Comparison of ENCODE assay signal across 2 cellular contexts in the genomic region with DNA sequence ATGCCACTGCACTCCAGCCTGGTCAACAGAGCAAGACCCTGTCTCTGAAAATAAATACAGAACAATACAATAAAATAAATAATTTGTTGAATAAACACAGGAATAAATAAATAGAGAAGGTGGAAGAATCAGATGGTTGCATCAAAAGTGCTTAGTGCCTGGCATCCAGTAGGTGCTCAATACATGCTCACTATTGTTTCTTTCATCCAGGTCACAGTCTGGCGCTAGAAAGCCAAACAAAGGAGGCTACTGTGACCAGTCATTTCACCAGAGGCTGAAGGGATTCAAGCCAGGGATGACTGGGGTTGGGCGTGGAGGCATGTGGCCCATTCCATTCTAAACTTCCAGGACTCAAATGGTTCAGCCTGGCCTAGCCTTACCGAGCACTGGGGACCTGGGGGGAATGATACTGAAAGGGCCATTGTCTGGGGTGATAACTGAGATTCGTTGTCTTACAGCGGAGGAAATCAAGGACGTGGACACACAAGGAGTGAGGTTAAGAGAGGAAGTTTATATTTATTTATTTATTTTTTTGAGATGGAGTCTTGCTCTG.
A peak's percentile ranks its signal among the peaks of the same experiment; 100 is the strongest.
TF ChIP-seq lines count a peak whose summit lies in the region.

No MANE protein-coding gene starts in this region.

TF ChIP-seq in IMR-90, 13 proteins besides CTCF, POLR2A, EP300 and RAD21:
- no peak for TF ChIP-seq FOS (IDR thresholded peaks at IDR 0.05; ENCODE audit: low read depth, low read length)
- no peak for TF ChIP-seq CEBPB (IDR thresholded peaks at IDR 0.05; ENCODE audit: low read depth, low read length)
- no peak for TF ChIP-seq BHLHE40 (IDR thresholded peaks at IDR 0.05; ENCODE audit: low read depth, low read length)
- no peak for TF ChIP-seq MAFK (IDR thresholded peaks at IDR 0.05; ENCODE audit: low read depth, low read length)
- TF ChIP-seq, protein P1, sequence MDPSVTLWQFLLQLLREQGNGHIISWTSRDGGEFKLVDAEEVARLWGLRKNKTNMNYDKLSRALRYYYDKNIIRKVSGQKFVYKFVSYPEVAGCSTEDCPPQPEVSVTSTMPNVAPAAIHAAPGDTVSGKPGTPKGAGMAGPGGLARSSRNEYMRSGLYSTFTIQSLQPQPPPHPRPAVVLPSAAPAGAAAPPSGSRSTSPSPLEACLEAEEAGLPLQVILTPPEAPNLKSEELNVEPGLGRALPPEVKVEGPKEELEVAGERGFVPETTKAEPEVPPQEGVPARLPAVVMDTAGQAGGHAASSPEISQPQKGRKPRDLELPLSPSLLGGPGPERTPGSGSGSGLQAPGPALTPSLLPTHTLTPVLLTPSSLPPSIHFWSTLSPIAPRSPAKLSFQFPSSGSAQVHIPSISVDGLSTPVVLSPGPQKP (IDR thresholded peaks at IDR 0.05; ENCODE audit: borderline replicate concordance, low read depth, low read length), result no peak
- TF ChIP-seq SMC3 (IDR thresholded peaks at IDR 0.05; ENCODE audit: low read depth, low read length), result no peak
- no peak for TF ChIP-seq MAZ (IDR thresholded peaks at IDR 0.05; ENCODE audit: borderline replicate concordance, low read depth, low read length)
- TF ChIP-seq, protein P2, sequence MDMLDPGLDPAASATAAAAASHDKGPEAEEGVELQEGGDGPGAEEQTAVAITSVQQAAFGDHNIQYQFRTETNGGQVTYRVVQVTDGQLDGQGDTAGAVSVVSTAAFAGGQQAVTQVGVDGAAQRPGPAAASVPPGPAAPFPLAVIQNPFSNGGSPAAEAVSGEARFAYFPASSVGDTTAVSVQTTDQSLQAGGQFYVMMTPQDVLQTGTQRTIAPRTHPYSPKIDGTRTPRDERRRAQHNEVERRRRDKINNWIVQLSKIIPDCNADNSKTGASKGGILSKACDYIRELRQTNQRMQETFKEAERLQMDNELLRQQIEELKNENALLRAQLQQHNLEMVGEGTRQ (IDR thresholded peaks at IDR 0.05; ENCODE audit: low read depth, low read length), result no peak
- no peak for TF ChIP-seq CHD1 (IDR thresholded peaks at IDR 0.05; ENCODE audit: low read depth, low read length)
- TF ChIP-seq MXI1 (IDR thresholded peaks at IDR 0.05; ENCODE audit: borderline replicate concordance, low read depth, low read length), result no peak
- no peak for TF ChIP-seq NFE2L2 (IDR thresholded peaks at IDR 0.05; ENCODE audit: low read depth, low read length)
- no peak for TF ChIP-seq RFX5 (IDR thresholded peaks at IDR 0.05; ENCODE audit: low read depth, low read length)
- TF ChIP-seq RCOR1 (IDR thresholded peaks at IDR 0.05; ENCODE audit: insufficient replicate concordance, low read length), result no peak

TF ChIP-seq in K562, 482 proteins besides CTCF, POLR2A, EP300 and RAD21:
- peak; percentile 75; the same call in 1 of the 2 replicates for TF ChIP-seq ZKSCAN8 (CRISPR knock-in tag; IDR thresholded peaks at IDR 0.05)
- no peak for TF ChIP-seq ETS2 (tag; IDR thresholded peaks at IDR 0.05; ENCODE audit: borderline replicate concordance, poor library complexity, severe bottlenecking)
- TF ChIP-seq, protein P3, sequence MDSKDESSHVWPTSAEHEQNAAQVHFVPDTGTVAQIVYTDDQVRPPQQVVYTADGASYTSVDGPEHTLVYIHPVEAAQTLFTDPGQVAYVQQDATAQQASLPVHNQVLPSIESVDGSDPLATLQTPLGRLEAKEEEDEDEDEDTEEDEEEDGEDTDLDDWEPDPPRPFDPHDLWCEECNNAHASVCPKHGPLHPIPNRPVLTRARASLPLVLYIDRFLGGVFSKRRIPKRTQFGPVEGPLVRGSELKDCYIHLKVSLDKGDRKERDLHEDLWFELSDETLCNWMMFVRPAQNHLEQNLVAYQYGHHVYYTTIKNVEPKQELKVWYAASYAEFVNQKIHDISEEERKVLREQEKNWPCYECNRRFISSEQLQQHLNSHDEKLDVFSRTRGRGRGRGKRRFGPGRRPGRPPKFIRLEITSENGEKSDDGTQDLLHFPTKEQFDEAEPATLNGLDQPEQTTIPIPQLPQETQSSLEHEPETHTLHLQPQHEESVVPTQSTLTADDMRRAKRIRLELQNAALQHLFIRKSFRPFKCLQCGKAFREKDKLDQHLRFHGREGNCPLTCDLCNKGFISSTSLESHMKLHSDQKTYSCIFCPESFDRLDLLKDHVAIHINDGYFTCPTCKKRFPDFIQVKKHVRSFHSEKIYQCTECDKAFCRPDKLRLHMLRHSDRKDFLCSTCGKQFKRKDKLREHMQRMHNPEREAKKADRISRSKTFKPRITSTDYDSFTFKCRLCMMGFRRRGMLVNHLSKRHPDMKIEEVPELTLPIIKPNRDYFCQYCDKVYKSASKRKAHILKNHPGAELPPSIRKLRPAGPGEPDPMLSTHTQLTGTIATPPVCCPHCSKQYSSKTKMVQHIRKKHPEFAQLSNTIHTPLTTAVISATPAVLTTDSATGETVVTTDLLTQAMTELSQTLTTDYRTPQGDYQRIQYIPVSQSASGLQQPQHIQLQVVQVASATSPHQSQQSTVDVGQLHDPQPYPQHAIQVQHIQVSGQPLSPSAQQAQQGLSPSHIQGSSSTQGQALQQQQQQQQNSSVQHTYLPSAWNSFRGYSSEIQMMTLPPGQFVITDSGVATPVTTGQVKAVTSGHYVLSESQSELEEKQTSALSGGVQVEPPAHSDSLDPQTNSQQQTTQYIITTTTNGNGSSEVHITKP (IDR thresholded peaks at IDR 0.05; ENCODE audit: partially characterized antibody), result peak; percentile 36
- TF ChIP-seq ZFP36 (IDR thresholded peaks at IDR 0.05; ENCODE audit: low read depth, low read length, partially characterized antibody), result peak; percentile 50
TF ChIP-seq in K562: peak in this region for 3.
